ENCODE assay signal across 1 cellular context in genomic region chr3:184135149-184135910, GRCh38.
TF ChIP-seq lines count a peak whose summit lies in the region.

Gene EIF2B5, plus strand, starts transcription at chr3:184135358. Its CDS starts 28 bp downstream, at chr3:184135386.

TF ChIP-seq in H1, 55 proteins besides CTCF, POLR2A, EP300 and RAD21:
- TF ChIP-seq GABPA (IDR thresholded peaks at IDR 0.05; ENCODE audit: borderline replicate concordance, insufficient read depth, low read length) (no peak), RXRA (IDR thresholded peaks at IDR 0.05; ENCODE audit: insufficient read depth, low read depth, low read length) (no peak), KDM4A (IDR thresholded peaks at IDR 0.05; ENCODE audit: low read depth, low read length, severe bottlenecking) (peak; percentile 66), CHD2 (IDR thresholded peaks at IDR 0.05; ENCODE audit: low read length) (0 out of 2 replicates have a peak, but pooled peaks have one; percentile 9), SAP30 (IDR thresholded peaks at IDR 0.05; ENCODE audit: insufficient read depth, insufficient replicate concordance, low read length) (peak; percentile 90), TAF7 (optimal IDR thresholded peaks at IDR 0.05; ENCODE audit: borderline replicate concordance, low read depth, low read length) (peak; percentile 88), NRF1 (IDR thresholded peaks at IDR 0.05; ENCODE audit: low read depth, low read length) (0 out of 2 replicates have a peak, but pooled peaks have one; percentile 43), CEBPB (IDR thresholded peaks at IDR 0.05; ENCODE audit: low read depth, low read length) (no peak), ASH2L (IDR thresholded peaks at IDR 0.05; ENCODE audit: low read length) (peak; percentile 94), SIRT6 (IDR thresholded peaks at IDR 0.05; ENCODE audit: low read length) (no peak), MAFK (IDR thresholded peaks at IDR 0.05; ENCODE audit: low read depth, low read length) (no peak), RNF2 (IDR thresholded peaks at IDR 0.05; ENCODE audit: borderline replicate concordance, low read depth, low read length, missing control alignments, poor library complexity, severe bottlenecking) (no peak), HDAC6 (IDR thresholded peaks at IDR 0.05; ENCODE audit: low read depth, low read length) (no peak), POU5F1 (IDR thresholded peaks at IDR 0.05; ENCODE audit: low read depth, low read length) (no peak), EGR1 (IDR thresholded peaks at IDR 0.05; ENCODE audit: borderline replicate concordance, low read depth, low read length) (no peak), SIN3A (conservative IDR thresholded peaks at IDR 0.05 in 1 of 2, IDR thresholded peaks at IDR 0.05 in 1 of 2; ENCODE audit: low read depth in 1 of 2, low read length in 2 of 2) (peak in 1 of 2 experiments; percentile 77; a peak in 2 of 4 replicates), TEAD4 (IDR thresholded peaks at IDR 0.05; ENCODE audit: low read depth, low read length) (peak; percentile 20; the same call in 1 of the 2 replicates), KDM1A (IDR thresholded peaks at IDR 0.05; ENCODE audit: borderline replicate concordance, low read length) (no peak), TCF12 (IDR thresholded peaks at IDR 0.05; ENCODE audit: low read depth, low read length) (no peak), TAF1 (IDR thresholded peaks at IDR 0.05; ENCODE audit: low read depth, low read length) (peak; percentile 86), POLR2AphosphoS5 (IDR thresholded peaks at IDR 0.05; ENCODE audit: low read depth, low read length) (peak; percentile 40; the same call in 1 of the 2 replicates), SRF (IDR thresholded peaks at IDR 0.05; ENCODE audit: low read depth, low read length) (no peak), BACH1 (IDR thresholded peaks at IDR 0.05; ENCODE audit: low read length) (no peak), GTF2F1 (IDR thresholded peaks at IDR 0.05; ENCODE audit: borderline replicate concordance, low read depth, low read length) (no peak), CREB1 (IDR thresholded peaks at IDR 0.05) (peak; percentile 56; the same call in 1 of the 2 replicates), SP1 (IDR thresholded peaks at IDR 0.05; ENCODE audit: low read depth, low read length) (no peak), SUZ12 (IDR thresholded peaks at IDR 0.05; ENCODE audit: low read length) (no peak), KDM5A (IDR thresholded peaks at IDR 0.05; ENCODE audit: low read length) (peak; percentile 32; the same call in 1 of the 2 replicates), HDAC2 (IDR thresholded peaks at IDR 0.05; ENCODE audit: borderline replicate concordance in 1 of 2, low read depth in 2 of 2, low read length in 2 of 2) (0 out of 4 replicates have a peak, but pooled peaks of 1 of the 2 experiments have one; percentile 76), SIX5 (IDR thresholded peaks at IDR 0.05; ENCODE audit: low read depth, low read length) (no peak), TBP (IDR thresholded peaks at IDR 0.05; ENCODE audit: low read depth, low read length) (peak; percentile 82), YY1 (IDR thresholded peaks at IDR 0.05; ENCODE audit: low read depth, low read length) (peak; percentile 94), PHF8 (conservative IDR thresholded peaks at IDR 0.05; ENCODE audit: low read depth, low read length) (peak; percentile 85), USF2 (IDR thresholded peaks at IDR 0.05; ENCODE audit: low read length) (no peak), SP4 (IDR thresholded peaks at IDR 0.05; ENCODE audit: low read length) (peak; percentile 85; the same call in 1 of the 2 replicates), E2F6 (IDR thresholded peaks at IDR 0.05) (0 out of 2 replicates have a peak, but pooled peaks have one; percentile 45)
